Comparison of ENCODE assay signal across 8 cellular contexts in the genomic region with DNA sequence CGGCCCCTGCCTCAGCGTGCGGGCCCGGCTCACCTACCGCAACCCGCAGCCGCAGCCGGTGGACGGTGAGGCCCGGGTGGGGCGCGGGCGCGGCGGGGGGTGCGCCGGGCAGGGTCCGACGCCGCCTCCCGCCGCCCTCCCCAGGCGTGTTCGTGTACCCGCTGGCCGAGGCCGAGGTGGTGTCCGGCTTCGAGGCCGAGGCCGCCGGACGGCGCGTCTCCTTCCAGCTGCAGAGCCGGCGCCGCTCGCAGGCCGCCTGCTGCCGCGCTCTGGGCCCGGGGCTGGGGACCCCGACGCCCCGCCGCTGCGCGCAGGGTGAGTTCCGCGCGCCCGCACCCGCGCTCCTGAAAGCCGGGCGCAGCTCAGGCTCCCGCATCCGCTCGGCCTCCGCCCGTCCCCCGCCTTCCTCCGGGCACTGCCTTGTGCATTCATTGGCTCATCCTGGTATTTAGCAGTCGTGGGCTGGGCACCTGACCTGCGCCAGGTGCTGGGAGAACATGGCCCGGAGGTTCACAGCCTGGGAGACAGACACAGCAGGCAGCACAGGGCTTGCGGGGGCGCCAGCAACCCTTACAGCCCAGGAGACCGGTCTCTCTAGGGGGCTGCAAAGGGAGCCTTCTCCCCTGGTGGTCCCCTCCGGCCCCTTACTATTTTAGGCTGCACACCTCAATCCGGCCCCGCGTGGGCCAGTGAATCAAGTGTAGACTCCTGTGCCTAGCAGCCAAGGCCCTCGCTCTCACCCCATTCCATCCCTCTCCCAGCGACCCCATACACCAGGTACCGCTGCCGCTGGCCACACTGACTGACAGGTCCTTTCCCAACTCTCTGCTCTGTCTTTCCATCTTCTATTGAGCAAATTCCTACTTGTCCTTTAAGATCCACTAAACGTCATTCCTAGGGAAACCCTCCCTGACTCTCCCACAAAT. TPM values are rescaled to one million over a fixed set of nuclear protein-coding genes. Genes with fewer than 3 reads are reported as not detected.
DNase-seq lines count a peak whose midpoint lies in the region; ATAC-seq and TF ChIP-seq lines count a peak whose summit lies in the region.

No MANE protein-coding gene starts in this region.

- H3K4me1 Mint-ChIP-seq in effector memory CD8-positive, alpha-beta T cell (ENCODE audit: low read depth in 2 of 2) = peaks cover 10% of the 10 kb centered on the region in 2 donors

- intact Hi-C loops in psoas muscle (cut with DNase I) = no loop called here

- peaks cover 3% of the 10 kb centered on the region for H3K36me3 Mint-ChIP-seq in effector memory CD8-positive, alpha-beta T cell (ENCODE audit: insufficient read depth)

- peaks cover 49 to 67% of the 10 kb centered on the region in 2 donors for H3K27me3 Mint-ChIP-seq in effector memory CD8-positive, alpha-beta T cell

- H3K4me3 ChIP-seq in psoas muscle = peak overlapping the region; percentile 59

- no peak overlapping the region for H3K27ac ChIP-seq in psoas muscle

- no peak overlapping the region for H3K27ac Mint-ChIP-seq in effector memory CD8-positive, alpha-beta T cell

- H3K36me3 ChIP-seq in psoas muscle (ENCODE audit: insufficient read depth in 1 of 2, low read depth in 1 of 2) = no peaks in the 10 kb centered on the region

- no peaks in the 10 kb centered on the region for H3K9me3 Mint-ChIP-seq in effector memory CD8-positive, alpha-beta T cell

- DNase-seq in GM03348 (ENCODE audit: low spot score) (peak; percentile 20), NCI-H2107 (lab: John Stamatoyannopoulos, UW) (peak; percentile 67), psoas muscle (no peak), activated gamma-delta T cell (lab: John Stamatoyannopoulos, UW) (no peak), middle frontal gyrus (ENCODE audit: extremely low spot score, low spot score) (no peak)
- DNase-seq in effector memory CD8-positive, alpha-beta T cell = no peak

- H3K27me3 ChIP-seq in psoas muscle (ENCODE audit: insufficient read depth in 3 of 3, low read length in 2 of 3) = peaks cover 0 to 63% (median 18%) of the 10 kb centered on the region in 3 donors

- WGBS in psoas muscle, 3 donors = 6 to 7% (median 6%) methylated on average over 44 to 79 of the region's 79 CpGs

- no peak for TF ChIP-seq CTCF in psoas muscle (IDR thresholded peaks at IDR 0.05)

- peak overlapping the region; percentile 56 to 63 for H3K4me3 Mint-ChIP-seq in effector memory CD8-positive, alpha-beta T cell

- ATAC-seq in effector memory CD8-positive, alpha-beta T cell (replicated peaks) = no peak
- ATAC-seq in psoas muscle (no peak), HG02852 (IDR thresholded peaks at IDR 0.05; ENCODE audit: unreplicated experiment) (no peak)
- no peak for ATAC-seq in activated CD4-positive, CD25-positive, alpha-beta regulatory T cell treated with anti-CD3 and anti-CD28 coated beads, Interleukin-2, amount 50 U/mL, for 24 hours

- no peaks in the 10 kb centered on the region for H3K4me1 ChIP-seq in psoas muscle

- no peaks in the 10 kb centered on the region for H3K9me3 ChIP-seq in psoas muscle

RNA-seq across cellular contexts. Expression of a gene that starts 1.5 kb away (rescaled TPM):
- under 1 TPM in 1 of 4 donors, not detected in 3; 0.26 TPM for total RNA-seq in psoas muscle
- polyA plus RNA-seq in psoas muscle = under 1 TPM; 0.03 to 0.06 (median 0.04) TPM

RNA-seq across cellular contexts. Expression of a gene that starts 17.9 kb away (rescaled TPM):
- 10 to 100 TPM; 15.8 to 36.7 (median 28.8) TPM for total RNA-seq in psoas muscle
- polyA plus RNA-seq in psoas muscle = 10 to 100 TPM; 37.5 to 93.7 (median 38.3) TPM

RNA-seq across cellular contexts. Expression of a gene that starts 18.6 kb away (rescaled TPM):
- 1 to 10 TPM; 1.8 to 8.2 (median 6.2) TPM for total RNA-seq in psoas muscle
- polyA plus RNA-seq in psoas muscle = 10 to 100 TPM in 2 of 3 donors, 1 to 10 TPM in 1; 9.0 to 25.5 (median 10.1) TPM

RNA-seq across cellular contexts. Expression of a gene that starts 30.5 kb away (rescaled TPM):
- total RNA-seq in psoas muscle = not detected
- under 1 TPM in 2 of 3 donors, not detected in 1; 0.01 to 0.52 TPM for polyA plus RNA-seq in psoas muscle

RNA-seq across cellular contexts. Expression of a gene that starts 44.9 kb away (rescaled TPM):
- 10 to 100 TPM; 44.1 to 93.0 (median 72.7) TPM for total RNA-seq in psoas muscle
- polyA plus RNA-seq in psoas muscle = 100 to 1,000 TPM in 1 of 3 donors, 10 to 100 TPM in 2; 68.5 to 108 (median 79.3) TPM

Comparison
In these comparisons a context has a peak if more than half of its experiments do, and no peak if none do; other contexts are left out.
1. DNase-seq: peak in GM03348 (single experiment) and NCI-H2107 (single experiment); none in effector memory CD8-positive, alpha-beta T cell (0 of 3), psoas muscle (0 of 2), activated gamma-delta T cell (single experiment) and middle frontal gyrus (single experiment).